In genomic region chr1:221363074-221363473, GRCh38 we compare ENCODE assay signal across 14 cellular contexts.
"Had no signal": no experiment of that assay in that cellular context is flagged by ENCODE, and none has a peak within 500 bp of the region (broad histone marks: within the 10 kb centered on the region; RNA-seq: fewer than 3 reads in every experiment).

No MANE protein-coding gene starts in this region.

- ATAC-seq: gastrocnemius medialis; heart left ventricle; left colon; stimulated activated memory B cell treated with anti-CD40 and anti-IgM and Interleukin-4, amounts not matched to agents 10 μg/mL and 1 μg/mL and 100 μg/mL, for 72 hours; WTC11 had no signal

- H3K4me3 ChIP-seq: gastrocnemius medialis, heart left ventricle, lung, sigmoid colon had no signal

- DNase-seq: activated CD4-positive, alpha-beta T cell treated with anti-CD3 and anti-CD28 coated beads, Interleukin-2, amount 10 ng/mL, durations not matched to agents 7 days and 5 days; activated naive CD8-positive, alpha-beta T cell treated with anti-CD3 and anti-CD28 coated beads for 36 hours; central memory CD4-positive, alpha-beta T cell; cortex of kidney; effector memory CD4-positive, alpha-beta T cell; gastrocnemius medialis; heart left ventricle; left colon; midbrain; sigmoid colon; stimulated activated CD4-positive, alpha-beta T cell treated with anti-CD3 and anti-CD28 coated beads, Interleukin-2, amount 100 ng/mL, for 48 hours had no signal
